8 cellular contexts compared by ENCODE assay signal in genomic region chr5:140725799-140726471, GRCh38. TPM values are rescaled to one million over a fixed set of nuclear protein-coding genes. Genes with fewer than 3 reads are reported as not detected.
DNase-seq lines count a peak whose midpoint lies in the region; ATAC-seq and TF ChIP-seq lines count a peak whose summit lies in the region.

No MANE protein-coding gene starts in this region.

- peak overlapping the region; percentile 99 for H3K27ac Mint-ChIP-seq in Calu3 (ENCODE audit: unreplicated experiment)

- in situ Hi-C loops in astrocyte of the spinal cord (cut with HindIII; ENCODE audit: low sequenced_read_pairs), result no loop called here

- H3K4me3 ChIP-seq in astrocyte of the spinal cord (ENCODE audit: low read depth, low read length), result peak overlapping the region; percentile 54

- H3K36me3 Mint-ChIP-seq in Calu3 (ENCODE audit: insufficient read depth, unreplicated experiment), result peaks cover 16% of the 10 kb centered on the region

- peaks cover 2% of the 10 kb centered on the region for H3K9me3 Mint-ChIP-seq in Calu3 (ENCODE audit: low read depth, unreplicated experiment)

- CTCF ChIA-PET in Calu3 (lab: Charles Lee), result interaction anchor here (0.6 to 1.1 kb wide), 4 partner anchors 22 to 838 kb away, joined by 3 read pairs; partner anchors contain the start of genes IK, NDUFA2 and PCDHA1

- peaks cover 16% of the 10 kb centered on the region for H3K4me1 Mint-ChIP-seq in Calu3 (ENCODE audit: low read depth, unreplicated experiment)

- H3K4me3 Mint-ChIP-seq in Calu3 (ENCODE audit: low read depth, unreplicated experiment), result peak overlapping the region; percentile 68

- no peak for TF ChIP-seq CTCF in Calu3 (IDR thresholded peaks at IDR 0.05; ENCODE audit: unreplicated experiment)
- no peak for TF ChIP-seq CTCF in astrocyte of the spinal cord (IDR thresholded peaks at IDR 0.05; ENCODE audit: low read depth, low read length)

- H3K27me3 Mint-ChIP-seq in Calu3 (ENCODE audit: unreplicated experiment), result no peaks in the 10 kb centered on the region

- intact Hi-C loops in Calu3 (cut with micrococcal nuclease; ENCODE audit: unreplicated experiment), result loop anchor here (1.0 to 10.0 kb wide), 2 partner anchors 151 to 315 kb away; no protein-coding TSS in a partner anchor

- no TSS peak for BruUV-seq in Calu3 (replicated peaks; lab: Mats Ljungman, UMichigan)

- ATAC-seq in GM21423 (IDR thresholded peaks at IDR 0.05; ENCODE audit: unreplicated experiment), result peak; percentile 95

- peak; percentile 89 for DNase-seq in Calu3
- DNase-seq in HS-5 (ENCODE audit: low read depth), result peak; percentile 96
- DNase-seq in T-helper 9 cell, result peak; percentile 45
- DNase-seq in astrocyte of the spinal cord (ENCODE audit: low read depth, low spot score), result peak; percentile 96
- DNase-seq in iPS-NIHi7 (ENCODE audit: extremely low spot score), result peak; percentile 79
- peak; percentile 79 to 81 for DNase-seq in stimulated activated CD4-positive, alpha-beta T cell treated with anti-CD3 and anti-CD28 coated beads, Interleukin-2, amount 100 ng/mL, for 24 hours
- DNase-seq in Ammon's horn (ENCODE audit: low spot score), result no peak

RNA-seq across cellular contexts. Expression of gene ZMAT2, which starts 25.7 kb away (rescaled TPM):
- total RNA-seq in Calu3 (2022), result 75.9 and 83.3 TPM in 2 replicates

RNA-seq across cellular contexts. Expression of gene HARS2, which starts 34.7 kb away (rescaled TPM):
- total RNA-seq in Calu3 (2022), result 45.1 TPM in 2 replicates

RNA-seq across cellular contexts. Expression of gene HARS1, which starts 34.8 kb away (rescaled TPM):
- 75.8 and 79.9 TPM in 2 replicates for total RNA-seq in Calu3 (2022)

RNA-seq across cellular contexts. Expression of gene DND1, which starts 52.6 kb away (rescaled TPM):
- total RNA-seq in Calu3 (2022), result 2.8 and 2.9 TPM in 2 replicates
